ENCODE assay signal across 17 cellular contexts in genomic region chr5:150604894-150605440, GRCh38. TPM values are rescaled to one million over a fixed set of nuclear protein-coding genes. Genes with fewer than 3 reads are reported as not detected.
DNase-seq lines count a peak whose midpoint lies in the region; ATAC-seq and TF ChIP-seq lines count a peak whose summit lies in the region.
"Had no signal": no experiment of that assay in that cellular context is flagged by ENCODE, and none has a peak within 500 bp of the region (broad histone marks: within the 10 kb centered on the region; RNA-seq: fewer than 3 reads in every experiment).

No MANE protein-coding gene starts in this region.

- H3K9me3 Mint-ChIP-seq in brain, result peaks cover 0 to 4% (median 0%) of the 10 kb centered on the region in 5 experiments

- peak overlapping the region in 3 of 5 experiments; percentile 17 to 83 (median 35) for H3K27ac Mint-ChIP-seq in brain

- H4K12ac ChIP-seq in trophoblast cell (ENCODE audit: low read depth, low read length), result no peak overlapping the region

- peaks cover 45% of the 10 kb centered on the region for H3K4me1 Mint-ChIP-seq in brain

- H3K36me3 ChIP-seq in trophoblast cell (ENCODE audit: control insufficient read depth in 1 of 2, insufficient read depth in 2 of 2, low read length in 2 of 2) (no peaks in the 10 kb centered on the region), tibial artery (no peaks in the 10 kb centered on the region)
- H3K36me3 ChIP-seq: BLaER1 treated with 17β-estradiol and CSF1 and Interleukin-3, amounts not matched to agents 10 nM and 100 nM; SJSA1 had no signal

- no peaks in the 10 kb centered on the region for H3K36me3 Mint-ChIP-seq in brain

- H3K4me3 ChIP-seq in right cardiac atrium (ENCODE audit: low read length) (no peak overlapping the region), trophoblast cell (ENCODE audit: low read depth, low read length) (no peak overlapping the region), tibial artery (no peak overlapping the region)
- H3K4me3 ChIP-seq: BLaER1 treated with 17β-estradiol and CSF1 and Interleukin-3, amounts not matched to agents 10 nM and 100 nM; SJSA1 had no signal

- H2AFZ ChIP-seq in trophoblast cell (ENCODE audit: insufficient read depth, low read length, poor library complexity), result no peak overlapping the region

- intact Hi-C loops in right cardiac atrium (cut with DNase I), result no loop called here
- intact Hi-C loops in tibial artery (cut with DNase I; ENCODE audit: low total_unique reads), result no loop called here

- TF ChIP-seq CTCF in brain (conservative IDR thresholded peaks at IDR 0.05), result no peak
- no peak for TF ChIP-seq CTCF in tibial artery (IDR thresholded peaks at IDR 0.05)

- H3K27me3 Mint-ChIP-seq in brain, result peaks cover 6% of the 10 kb centered on the region

- H4K8ac ChIP-seq in trophoblast cell (ENCODE audit: low read depth, low read length), result no peak overlapping the region

- peak overlapping the region; percentile 34 for H3K14ac ChIP-seq in trophoblast cell (ENCODE audit: low read length)

- peaks cover 2% of the 10 kb centered on the region for H3K79me2 ChIP-seq in trophoblast cell (ENCODE audit: control insufficient read depth, insufficient read depth, low read length, poor library complexity)

- H3K4me1 ChIP-seq in right cardiac atrium (ENCODE audit: control insufficient read depth, insufficient read depth, low read length) (peaks cover 16% of the 10 kb centered on the region), trophoblast cell (ENCODE audit: control insufficient read depth in 1 of 2, insufficient read depth in 2 of 2, low read length in 2 of 2) (peaks cover 2 to 4% of the 10 kb centered on the region in 2 experiments), tibial artery (peaks cover 0 to 94% (median 53%) of the 10 kb centered on the region in 4 donors)

- peaks cover 5% of the 10 kb centered on the region for H3K79me1 ChIP-seq in trophoblast cell (ENCODE audit: low read length)

- H3K27ac ChIP-seq in right cardiac atrium (ENCODE audit: low read length), result peak overlapping the region; percentile 94
- H3K27ac ChIP-seq in trophoblast cell (ENCODE audit: low read depth, low read length), result no peak overlapping the region
- H3K27ac ChIP-seq in tibial artery, result peak overlapping the region; percentile 86 to 100
- H3K27ac ChIP-seq: SJSA1 had no signal

- H3K9ac ChIP-seq in trophoblast cell (ENCODE audit: low read length), result no peak overlapping the region
- H3K9ac ChIP-seq: BLaER1 treated with 17β-estradiol and CSF1 and Interleukin-3, amounts not matched to agents 10 nM and 100 nM had no signal

- no peak overlapping the region for H3K18ac ChIP-seq in trophoblast cell (ENCODE audit: low read length)

- no peaks in the 10 kb centered on the region for H3K9me3 ChIP-seq in right cardiac atrium (ENCODE audit: control insufficient read depth, low read length)
- H3K9me3 ChIP-seq in trophoblast cell (ENCODE audit: insufficient read depth, low read depth, low read length), result no peaks in the 10 kb centered on the region
- H3K9me3 ChIP-seq in tibial artery, result no peaks in the 10 kb centered on the region
- H3K9me3 ChIP-seq: BLaER1 treated with 17β-estradiol and CSF1 and Interleukin-3, amounts not matched to agents 10 nM and 100 nM; SJSA1 had no signal

- ATAC-seq in right cardiac atrium (no peak), GM21367 (IDR thresholded peaks at IDR 0.05; ENCODE audit: unreplicated experiment) (no peak)
- ATAC-seq: HCT116 had no signal

- H2AK5ac ChIP-seq in trophoblast cell (ENCODE audit: low read length), result no peak overlapping the region

- peak overlapping the region; percentile 40 for H2BK120ac ChIP-seq in trophoblast cell (ENCODE audit: insufficient read depth, low read length, poor library complexity)

- no peak overlapping the region for H3K4ac ChIP-seq in trophoblast cell (ENCODE audit: low read depth, low read length)

- peak overlapping the region; percentile 34 for H2BK5ac ChIP-seq in trophoblast cell (ENCODE audit: low read depth, low read length, poor library complexity)

- H3K23ac ChIP-seq in trophoblast cell (ENCODE audit: low read length), result no peak overlapping the region

- no peak overlapping the region for H3K4me3 Mint-ChIP-seq in brain

- peak overlapping the region; percentile 84 for H2BK12ac ChIP-seq in trophoblast cell (ENCODE audit: low read length)

- DNase-seq in right cardiac atrium (peak in 1 of 3 donors; percentile 37), trophoblast cell (no peak), tibial artery (no peak), NCI-H146 treated with DMSO at 0.1 percent for 48 hours (lab: John Stamatoyannopoulos, UW; ENCODE audit: unreplicated experiment) (no peak), GF-D8 (lab: John Stamatoyannopoulos, UW) (no peak)
- DNase-seq: DMS153, EL, NCI-H2107, NCI-H526 treated with DMSO at 0.1 percent for 48 hours had no signal

- no peak overlapping the region for H3K4me2 ChIP-seq in trophoblast cell (ENCODE audit: low read length)

- peak overlapping the region; percentile 40 for H4K91ac ChIP-seq in trophoblast cell (ENCODE audit: low read depth, low read length)

- H3K27me3 ChIP-seq in right cardiac atrium (ENCODE audit: control insufficient read depth, insufficient read depth) (no peaks in the 10 kb centered on the region), trophoblast cell (ENCODE audit: insufficient read depth, low read length) (no peaks in the 10 kb centered on the region), tibial artery (no peaks in the 10 kb centered on the region)
- H3K27me3 ChIP-seq: SJSA1 had no signal

- 80% methylated on average over 6 of the region's 6 CpGs for WGBS in right cardiac atrium
- no CpG with 5 or more reads among the region's 6 CpGs for WGBS in trophoblast cell (ENCODE audit: extremely low coverage, insufficient coverage, insufficient read length)

RNA-seq across cellular contexts. Expression of gene SYNPO, which starts 35.5 kb away (rescaled TPM):
- 50.7 TPM for polyA plus RNA-seq in brain (ENCODE audit: insufficient read depth, low read depth, low replicate concordance)
- 100 to 1,000 TPM; 552 to 675 (median 584) TPM for total RNA-seq in right cardiac atrium
- 625 TPM for polyA plus RNA-seq in right cardiac atrium
- polyA plus RNA-seq in trophoblast cell (2013), result 52.3 and 58.9 TPM in 2 replicates

RNA-seq across cellular contexts. Expression of gene MYOZ3, which starts 56.1 kb away (rescaled TPM):
- polyA plus RNA-seq in brain (ENCODE audit: insufficient read depth, low read depth, low replicate concordance), result 0.24 TPM
- 1 to 10 TPM; 4.0 to 9.3 (median 5.2) TPM for total RNA-seq in right cardiac atrium
- 3.3 TPM for polyA plus RNA-seq in right cardiac atrium
- polyA plus RNA-seq in trophoblast cell (2013), result 9.5 and 10.0 TPM in 2 replicates
- total RNA-seq: HT1080, OCI-LY7, RPMI7951 had no signal

Comparison
In these comparisons a context has a peak if more than half of its experiments do, and no peak if none do; other contexts are left out.
1. RNA of gene SYNPO, which starts 35.5 kb away (polyA plus RNA-seq): 625 TPM in right cardiac atrium (single experiment); 50.7 TPM in brain (single experiment); every median in the first group is over 10 times any median in the second.